ENCODE assay signal across 16 cellular contexts in genomic region chr7:158564648-158565005, GRCh38. TPM values are rescaled to one million over a fixed set of nuclear protein-coding genes. Genes with fewer than 3 reads are reported as not detected.
"Had no signal": no experiment of that assay in that cellular context is flagged by ENCODE, and none has a peak within 500 bp of the region (broad histone marks: within the 10 kb centered on the region; RNA-seq: fewer than 3 reads in every experiment).

No MANE protein-coding gene starts in this region.

- H3K4me1 ChIP-seq: esophagus squamous epithelium, gastroesophageal sphincter, right atrium auricular region, tibial nerve, upper lobe of right lung, vagina had no signal

- H3K9me3 ChIP-seq: esophagus squamous epithelium, gastroesophageal sphincter, ovary, right atrium auricular region, tibial nerve, upper lobe of right lung, vagina had no signal

- H3K27me3 ChIP-seq: ovary had no signal

- ATAC-seq: gastroesophageal sphincter, left lobe of liver, upper lobe of right lung had no signal

- H3K4me3 ChIP-seq: esophagus squamous epithelium, gastroesophageal sphincter, ovary, right atrium auricular region, smooth muscle cell, tibial nerve, upper lobe of right lung, vagina had no signal

- DNase-seq: esophagus squamous epithelium; foreskin fibroblast; glutamatergic neuron; islet precursor cell; mammary epithelial cell; naive B cell; ovary; stimulated activated CD4-positive, alpha-beta T cell treated with anti-CD3 and anti-CD28 coated beads, Interleukin-4, amount 100 ng/mL, for 1 hour; stimulated activated CD8-positive, alpha-beta memory T cell treated with anti-CD3 and anti-CD28 coated beads, Interleukin-4, amount 100 ng/mL, for 48 hours; upper lobe of right lung had no signal

- H3K27ac ChIP-seq: esophagus squamous epithelium, gastroesophageal sphincter, ovary, right atrium auricular region, tibial nerve, upper lobe of right lung, vagina had no signal

RNA-seq across cellular contexts. Expression of gene PTPRN2, which starts 23.0 kb away (rescaled TPM):
- polyA plus RNA-seq: mammary epithelial cell had no signal
